ENCODE assay signal across 2 cellular contexts in genomic region chr16:85522517-85522841, GRCh38.
TF ChIP-seq lines count a peak whose summit lies in the region.

No MANE protein-coding gene starts in this region.

TF ChIP-seq in HEK293, 187 proteins besides CTCF, POLR2A, EP300 and RAD21:
- TF ChIP-seq ZSCAN5A (tag by site-specific recombination; IDR thresholded peaks at IDR 0.05) (no peak), ZNF544 (tag by site-specific recombination; IDR thresholded peaks at IDR 0.05) (no peak), ZNF585B (tag by site-specific recombination; IDR thresholded peaks at IDR 0.05) (no peak), EGR2 (tag by site-specific recombination; IDR thresholded peaks at IDR 0.05; ENCODE audit: low read depth) (peak; percentile 95), ZNF792 (tag by site-specific recombination; IDR thresholded peaks at IDR 0.05) (peak; percentile 19; the same call in 1 of the 2 replicates), ZFHX2 (tag by site-specific recombination; conservative IDR thresholded peaks at IDR 0.05) (peak; percentile 88), KLF1 (tag by site-specific recombination; IDR thresholded peaks at IDR 0.05) (peak; percentile 32; the same call in 1 of the 2 replicates), ZNF18 (tag by site-specific recombination; IDR thresholded peaks at IDR 0.05) (peak; percentile 90), ZNF341 (tag by site-specific recombination; IDR thresholded peaks at IDR 0.05; ENCODE audit: low read depth) (peak; percentile 31; the same call in 1 of the 2 replicates), AEBP2 (tag by site-specific recombination; IDR thresholded peaks at IDR 0.05; ENCODE audit: borderline replicate concordance) (no peak)
TF ChIP-seq in HEK293: peak in this region for 6.

TF ChIP-seq in K562, 482 proteins besides CTCF, POLR2A, EP300 and RAD21 (continued from another document):
- TF ChIP-seq MTA1 (IDR thresholded peaks at IDR 0.05; ENCODE audit: borderline replicate concordance), result 0 out of 2 replicates have a peak, but pooled peaks have one; percentile 24
- TF ChIP-seq RBM14 (IDR thresholded peaks at IDR 0.05; ENCODE audit: borderline replicate concordance, insufficient read depth, low read depth, low read length), result no peak
- no peak for TF ChIP-seq ZNF212 (CRISPR knock-in tag; IDR thresholded peaks at IDR 0.05)
- TF ChIP-seq TOE1 (IDR thresholded peaks at IDR 0.05; ENCODE audit: borderline replicate concordance), result no peak
- TF ChIP-seq TOE1 (CRISPR knock-in tag; IDR thresholded peaks at IDR 0.05; ENCODE audit: borderline replicate concordance, low read depth), result no peak
- no peak for TF ChIP-seq ZNF398 (CRISPR knock-in tag; IDR thresholded peaks at IDR 0.05)
- TF ChIP-seq RBBP5 (IDR thresholded peaks at IDR 0.05; ENCODE audit: borderline replicate concordance, insufficient read depth, low read length, poor library complexity, severe bottlenecking), result no peak
- peak; percentile 84 for TF ChIP-seq EGR1 (conservative IDR thresholded peaks at IDR 0.05)
- TF ChIP-seq PPARD (CRISPR knock-in tag; IDR thresholded peaks at IDR 0.05), result no peak
- no peak for TF ChIP-seq ZNF347 (CRISPR knock-in tag; IDR thresholded peaks at IDR 0.05; ENCODE audit: low read depth)
- TF ChIP-seq ID3 (CRISPR knock-in tag; IDR thresholded peaks at IDR 0.05), result no peak
- TF ChIP-seq ID3 (tag; IDR thresholded peaks at IDR 0.05), result no peak
